Comparison of ENCODE assay signal across 14 cellular contexts in the genomic region with DNA sequence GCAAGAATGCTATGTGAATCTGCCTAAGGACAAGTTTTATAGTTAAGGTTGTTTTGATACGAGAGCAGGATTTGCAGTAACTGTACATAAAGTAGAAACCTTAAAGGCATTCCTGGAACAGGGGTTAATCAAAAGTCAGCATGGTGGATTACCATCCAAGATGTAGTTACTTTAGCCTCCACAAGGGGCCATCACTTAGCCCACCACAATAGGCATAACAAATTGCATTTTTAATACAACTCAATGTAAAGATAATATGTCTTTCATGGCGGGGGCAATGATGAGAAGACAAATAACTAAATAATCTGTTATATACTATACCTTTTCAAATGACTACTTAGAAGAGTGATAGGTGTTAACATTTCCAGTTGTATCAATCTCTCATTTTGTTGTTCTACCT.
DNase-seq lines count a peak whose midpoint lies in the region; ATAC-seq and TF ChIP-seq lines count a peak whose summit lies in the region.
"Had no signal": no experiment of that assay in that cellular context is flagged by ENCODE, and none has a peak within 500 bp of the region (broad histone marks: within the 10 kb centered on the region; RNA-seq: fewer than 3 reads in every experiment).

No MANE protein-coding gene starts in this region.

- no peak overlapping the region for H3K9ac ChIP-seq in fibroblast of lung (ENCODE audit: insufficient read depth, low read length)

- H3K27ac Mint-ChIP-seq in activated CD4-positive, alpha-beta memory T cell treated with anti-CD3 and anti-CD28 coated beads for 36 hours, result no peak overlapping the region

- H2AFZ ChIP-seq in fibroblast of lung (ENCODE audit: low read length), result no peak overlapping the region

- H3K27ac ChIP-seq in 22Rv1, result no peak overlapping the region
- no peak overlapping the region for H3K27ac ChIP-seq in Panc1 (ENCODE audit: low read length)
- no peak overlapping the region for H3K27ac ChIP-seq in fibroblast of lung (ENCODE audit: insufficient read depth, low read length)
- H3K27ac ChIP-seq: esophagus squamous epithelium, ovary had no signal

- H3K27me3 ChIP-seq in Panc1 (ENCODE audit: control insufficient read depth, insufficient read depth, low read length) (no peaks in the 10 kb centered on the region), fibroblast of lung (ENCODE audit: control insufficient read depth, insufficient read depth, low read length) (no peaks in the 10 kb centered on the region)
- H3K27me3 ChIP-seq: esophagus squamous epithelium, ovary had no signal

- no TSS peak for BruUV-seq in Panc1 (replicated peaks; lab: Mats Ljungman, UMichigan)

- no peaks in the 10 kb centered on the region for H3K36me3 Mint-ChIP-seq in activated CD4-positive, alpha-beta memory T cell treated with anti-CD3 and anti-CD28 coated beads for 36 hours

- H3K79me2 ChIP-seq in fibroblast of lung (ENCODE audit: control insufficient read depth, insufficient read depth, low read length), result no peaks in the 10 kb centered on the region

- POLR2A ChIA-PET in Panc1 (lab: Charles Lee), result no interaction called here
- POLR2A ChIA-PET in activated CD4-positive, alpha-beta memory T cell treated with anti-CD3 and anti-CD28 coated beads for 36 hours (lab: Charles Lee), result no interaction called here

- no peaks in the 10 kb centered on the region for H3K4me1 Mint-ChIP-seq in activated CD4-positive, alpha-beta memory T cell treated with anti-CD3 and anti-CD28 coated beads for 36 hours (ENCODE audit: low read depth)

- no peaks in the 10 kb centered on the region for H4K20me1 ChIP-seq in fibroblast of lung (ENCODE audit: control insufficient read depth, extremely low read depth, insufficient read depth, low read length)

- DNase-seq in Panc1 (ENCODE audit: low read depth, low spot score) (no peak), fibroblast of lung (ENCODE audit: low read depth in 2 of 2) (no peak), NCI-H146 treated with DMSO at 0.1 percent for 48 hours (lab: John Stamatoyannopoulos, UW; ENCODE audit: unreplicated experiment) (no peak), NCI-H2029 (lab: John Stamatoyannopoulos, UW) (no peak), nucleus accumbens (lab: John Stamatoyannopoulos, UW) (no peak)
- no peak for DNase-seq in activated CD4-positive, alpha-beta memory T cell treated with anti-CD3 and anti-CD28 coated beads for 36 hours
- DNase-seq: activated CD8-positive, alpha-beta memory T cell treated with anti-CD3 and anti-CD28 coated beads, Interleukin-2, amount 50 U/mL, for 48 hours; esophagus squamous epithelium; left cardiac atrium; NCI-H2029 treated with DMSO at 0.1 percent for 48 hours; ovary; T1000 had no signal

- intact Hi-C loops in Panc1 (cut with micrococcal nuclease; ENCODE audit: unreplicated experiment), result no loop called here
- intact Hi-C loops in activated CD4-positive, alpha-beta memory T cell treated with anti-CD3 and anti-CD28 coated beads for 36 hours (cut with micrococcal nuclease), result no loop called here

- no peak for ATAC-seq in Panc1
- ATAC-seq: left cardiac atrium had no signal

- in situ Hi-C loops in Panc1 (cut with HindIII; ENCODE audit: low pct_unique_long_range_greater_than_20kb, low sequenced_read_pairs), result no loop called here

- H3K9me3 ChIP-seq in Panc1 (ENCODE audit: control insufficient read depth, insufficient read depth, low read depth, low read length) (no peaks in the 10 kb centered on the region), fibroblast of lung (ENCODE audit: control insufficient read depth, insufficient read depth, low read depth, low read length) (no peaks in the 10 kb centered on the region)
- H3K9me3 ChIP-seq: esophagus squamous epithelium, ovary had no signal

- H3K36me3 ChIP-seq in Panc1 (ENCODE audit: control insufficient read depth, insufficient read depth, low read length), result no peaks in the 10 kb centered on the region
- H3K36me3 ChIP-seq in fibroblast of lung (ENCODE audit: control insufficient read depth, insufficient read depth, low read length), result no peaks in the 10 kb centered on the region
- H3K36me3 ChIP-seq: esophagus squamous epithelium, ovary had no signal

- peaks cover 12% of the 10 kb centered on the region for H3K9me3 Mint-ChIP-seq in activated CD4-positive, alpha-beta memory T cell treated with anti-CD3 and anti-CD28 coated beads for 36 hours

- H3K4me3 ChIP-seq in GM12875 (ENCODE audit: low read depth, low read length) (no peak overlapping the region), Panc1 (ENCODE audit: low read depth in 2 of 2, low read length in 2 of 2) (no peak overlapping the region), fibroblast of lung (replicated peaks in 1 of 4; ENCODE audit: control extremely low read depth in 1 of 4, insufficient read depth in 1 of 4, low read depth in 3 of 4, low read length in 4 of 4) (no peak overlapping the region)
- H3K4me3 ChIP-seq: esophagus squamous epithelium, ovary had no signal

- H3K4me3 Mint-ChIP-seq in activated CD4-positive, alpha-beta memory T cell treated with anti-CD3 and anti-CD28 coated beads for 36 hours, result no peak overlapping the region

- peak; percentile 53 for TF ChIP-seq CTCF in 22Rv1 (IDR thresholded peaks at IDR 0.05)
- peak; percentile 34; the same call in 1 of the 2 replicates for TF ChIP-seq CTCF in GM12875 (IDR thresholded peaks at IDR 0.05; ENCODE audit: borderline replicate concordance, insufficient read depth, low read depth, low read length)
- TF ChIP-seq CTCF in Panc1 (IDR thresholded peaks at IDR 0.05), result peak; percentile 18; the same call in 1 of the 2 replicates
- TF ChIP-seq CTCF in fibroblast of lung (conservative IDR thresholded peaks at IDR 0.05 in 1 of 2, IDR thresholded peaks at IDR 0.05 in 1 of 2; ENCODE audit: low read depth in 1 of 2, low read length in 2 of 2), result peak; percentile 16 to 48

- no peak overlapping the region for H3K4me2 ChIP-seq in fibroblast of lung (ENCODE audit: extremely low read depth, insufficient read depth, low read length)

- no peaks in the 10 kb centered on the region for H3K27me3 Mint-ChIP-seq in activated CD4-positive, alpha-beta memory T cell treated with anti-CD3 and anti-CD28 coated beads for 36 hours

- CTCF ChIA-PET in Panc1 (lab: Charles Lee), result no interaction called here
- CTCF ChIA-PET in activated CD4-positive, alpha-beta memory T cell treated with anti-CD3 and anti-CD28 coated beads for 36 hours (lab: Charles Lee), result no interaction called here

- no peaks in the 10 kb centered on the region for H3K4me1 ChIP-seq in Panc1 (ENCODE audit: control insufficient read depth, insufficient read depth, low read length)
- H3K4me1 ChIP-seq in fibroblast of lung (ENCODE audit: control insufficient read depth, extremely low read depth, insufficient read depth, low read length), result no peaks in the 10 kb centered on the region
- H3K4me1 ChIP-seq: esophagus squamous epithelium had no signal
